ENCODE assay signal across 8 cellular contexts in genomic region chr9:122912964-122913673, GRCh38. TPM values are rescaled to one million over a fixed set of nuclear protein-coding genes. Genes with fewer than 3 reads are reported as not detected.
DNase-seq lines count a peak whose midpoint lies in the region; ATAC-seq and TF ChIP-seq lines count a peak whose summit lies in the region.

A gene with protein sequence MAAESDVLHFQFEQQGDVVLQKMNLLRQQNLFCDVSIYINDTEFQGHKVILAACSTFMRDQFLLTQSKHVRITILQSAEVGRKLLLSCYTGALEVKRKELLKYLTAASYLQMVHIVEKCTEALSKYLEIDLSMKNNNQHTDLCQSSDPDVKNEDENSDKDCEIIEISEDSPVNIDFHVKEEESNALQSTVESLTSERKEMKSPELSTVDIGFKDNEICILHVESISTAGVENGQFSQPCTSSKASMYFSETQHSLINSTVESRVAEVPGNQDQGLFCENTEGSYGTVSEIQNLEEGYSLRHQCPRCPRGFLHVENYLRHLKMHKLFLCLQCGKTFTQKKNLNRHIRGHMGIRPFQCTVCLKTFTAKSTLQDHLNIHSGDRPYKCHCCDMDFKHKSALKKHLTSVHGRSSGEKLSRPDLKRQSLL (minus strand): TSS chr9:122913323. CDS start chr9:122912072, 1,251 bp downstream.

- H3K4me3 ChIP-seq in BE2C (ENCODE audit: low read depth, low read length), result peak within 1 kb of the TSS; percentile 74
- H3K4me3 ChIP-seq in coronary artery, result peak within 1 kb of the TSS; percentile 84

- peak within 1 kb of the TSS; percentile 84 to 86 for H3K27ac ChIP-seq in coronary artery

- peak; percentile 96 for ATAC-seq in HG03432 (IDR thresholded peaks at IDR 0.05; ENCODE audit: unreplicated experiment)

- TF ChIP-seq POLR2A in GM19193 (IDR thresholded peaks at IDR 0.05; ENCODE audit: extremely low read depth, insufficient read depth, insufficient read length), result peak; percentile 84

- H3K9me3 ChIP-seq in BE2C, result no peaks in the 10 kb centered on the region

- no peaks in the 10 kb centered on the region for H3K4me1 ChIP-seq in BE2C

- H3K27me3 ChIP-seq in BE2C, result no peaks in the 10 kb centered on the region

- peaks cover 17% of the 10 kb centered on the region for H3K36me3 ChIP-seq in BE2C

- peak; percentile 76 for DNase-seq in BE2C
- peak; percentile 78 for DNase-seq in NCI-H460 (ENCODE audit: extremely low read depth, low read depth)
- peak; percentile 47 for DNase-seq in activated CD4-positive, alpha-beta T cell treated with anti-CD3 and anti-CD28 coated beads for 1 hour
- peak; percentile 82 for DNase-seq in coronary artery (ENCODE audit: low spot score)
- peak; percentile 94 for DNase-seq in left kidney (ENCODE audit: low read depth, low spot score)
- peak; percentile 51 for DNase-seq in stimulated activated CD4-positive, alpha-beta T cell treated with anti-CD3 and anti-CD28 coated beads, Interleukin-2, amount 100 ng/mL, for 4 hours (ENCODE audit: low read depth)

- no peak for TF ChIP-seq CTCF in BE2C (IDR thresholded peaks at IDR 0.05; ENCODE audit: low read depth, low read length)
- no peak for TF ChIP-seq CTCF in coronary artery (IDR thresholded peaks at IDR 0.05)

RNA-seq across cellular contexts. Expression of the gene that starts here (rescaled TPM):
- polyA plus RNA-seq in BE2C (2012; ENCODE audit: insufficient read depth, insufficient read length, low read depth), result 12.2 TPM
- 17.0 and 19.8 TPM in 2 replicates for total RNA-seq in NCI-H460 (2014; rRNA removed; shearing (Covaris generic))
- polyA plus RNA-seq in NCI-H460 (2014; cell fraction: nucleus; rRNA removed), result 4.6 and 5.4 TPM in 2 replicates

Comparison
In these comparisons a context has a peak if more than half of its experiments do, and no peak if none do; other contexts are left out.
1. Peak in every context shown above with its lines: DNase-seq, ATAC-seq, H3K4me3 ChIP-seq and H3K27ac ChIP-seq.